1 cellular context compared by ENCODE assay signal in the genomic region with DNA sequence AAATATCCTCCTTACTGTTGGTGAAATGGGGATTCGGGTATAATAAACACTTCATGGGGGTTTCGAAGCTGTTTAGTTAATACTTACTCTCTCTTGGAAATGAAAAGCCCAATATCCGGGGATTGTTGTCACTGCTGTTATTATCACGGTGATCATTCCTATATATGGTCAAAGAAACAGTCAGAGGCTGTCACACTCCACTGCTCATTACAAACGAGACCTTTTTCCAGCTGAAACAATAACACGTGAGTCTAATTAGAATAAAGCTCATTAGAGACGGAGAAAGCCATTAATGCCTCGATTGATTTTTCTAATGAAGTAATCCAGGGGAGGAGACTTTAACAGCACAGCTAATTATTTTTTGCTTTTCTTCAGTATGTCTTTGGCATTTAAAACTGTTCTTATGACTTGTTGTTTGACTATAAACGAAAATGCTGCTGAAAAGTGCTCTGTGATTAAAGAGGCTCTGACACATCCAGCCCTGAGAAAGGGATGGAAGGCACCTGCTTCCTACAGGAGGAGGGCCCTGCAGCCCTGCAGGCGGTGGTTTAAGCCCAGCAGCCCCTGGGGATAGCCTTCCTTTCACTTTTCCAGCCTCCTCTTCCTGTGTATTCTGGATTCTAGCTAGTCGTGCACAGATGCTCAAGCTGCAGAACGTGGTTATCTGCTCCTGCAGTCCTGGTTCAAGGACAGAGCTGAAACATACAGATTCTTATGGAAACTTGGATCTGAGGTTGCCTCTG.
TF ChIP-seq lines count a peak whose summit lies in the region.

No MANE protein-coding gene starts in this region.

TF ChIP-seq in HEK293, 187 proteins besides CTCF, POLR2A, EP300 and RAD21 (continued from another document and continues in another):
- TF ChIP-seq, protein P1, sequence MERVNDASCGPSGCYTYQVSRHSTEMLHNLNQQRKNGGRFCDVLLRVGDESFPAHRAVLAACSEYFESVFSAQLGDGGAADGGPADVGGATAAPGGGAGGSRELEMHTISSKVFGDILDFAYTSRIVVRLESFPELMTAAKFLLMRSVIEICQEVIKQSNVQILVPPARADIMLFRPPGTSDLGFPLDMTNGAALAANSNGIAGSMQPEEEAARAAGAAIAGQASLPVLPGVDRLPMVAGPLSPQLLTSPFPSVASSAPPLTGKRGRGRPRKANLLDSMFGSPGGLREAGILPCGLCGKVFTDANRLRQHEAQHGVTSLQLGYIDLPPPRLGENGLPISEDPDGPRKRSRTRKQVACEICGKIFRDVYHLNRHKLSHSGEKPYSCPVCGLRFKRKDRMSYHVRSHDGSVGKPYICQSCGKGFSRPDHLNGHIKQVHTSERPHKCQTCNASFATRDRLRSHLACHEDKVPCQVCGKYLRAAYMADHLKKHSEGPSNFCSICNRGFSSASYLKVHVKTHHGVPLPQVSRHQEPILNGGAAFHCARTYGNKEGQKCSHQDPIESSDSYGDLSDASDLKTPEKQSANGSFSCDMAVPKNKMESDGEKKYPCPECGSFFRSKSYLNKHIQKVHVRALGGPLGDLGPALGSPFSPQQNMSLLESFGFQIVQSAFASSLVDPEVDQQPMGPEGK (tag by site-specific recombination; IDR thresholded peaks at IDR 0.05): no peak
- TF ChIP-seq, protein P2, sequence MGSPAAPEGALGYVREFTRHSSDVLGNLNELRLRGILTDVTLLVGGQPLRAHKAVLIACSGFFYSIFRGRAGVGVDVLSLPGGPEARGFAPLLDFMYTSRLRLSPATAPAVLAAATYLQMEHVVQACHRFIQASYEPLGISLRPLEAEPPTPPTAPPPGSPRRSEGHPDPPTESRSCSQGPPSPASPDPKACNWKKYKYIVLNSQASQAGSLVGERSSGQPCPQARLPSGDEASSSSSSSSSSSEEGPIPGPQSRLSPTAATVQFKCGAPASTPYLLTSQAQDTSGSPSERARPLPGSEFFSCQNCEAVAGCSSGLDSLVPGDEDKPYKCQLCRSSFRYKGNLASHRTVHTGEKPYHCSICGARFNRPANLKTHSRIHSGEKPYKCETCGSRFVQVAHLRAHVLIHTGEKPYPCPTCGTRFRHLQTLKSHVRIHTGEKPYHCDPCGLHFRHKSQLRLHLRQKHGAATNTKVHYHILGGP (tag by site-specific recombination; IDR thresholded peaks at IDR 0.05): no peak
- TF ChIP-seq ZNF248 (tag by site-specific recombination; IDR thresholded peaks at IDR 0.05) (no peak), ZNF529 (tag by site-specific recombination; IDR thresholded peaks at IDR 0.05; ENCODE audit: insufficient replicate concordance) (no peak), ZNF16 (tag by site-specific recombination; IDR thresholded peaks at IDR 0.05; ENCODE audit: low read depth) (no peak), TCF7L2 (IDR thresholded peaks at IDR 0.05; ENCODE audit: borderline replicate concordance, low read depth, low read length) (no peak), KLF8 (tag by site-specific recombination; IDR thresholded peaks at IDR 0.05) (no peak), BCL11A (tag by site-specific recombination; IDR thresholded peaks at IDR 0.05; ENCODE audit: low read depth) (no peak), ZNF660 (tag by site-specific recombination; IDR thresholded peaks at IDR 0.05) (no peak), OSR2 (tag by site-specific recombination; IDR thresholded peaks at IDR 0.05) (no peak), ZNF211 (tag by site-specific recombination; IDR thresholded peaks at IDR 0.05; ENCODE audit: low read depth) (no peak), ZNF350 (tag by site-specific recombination; IDR thresholded peaks at IDR 0.05) (no peak), ZNF266 (tag by site-specific recombination; IDR thresholded peaks at IDR 0.05; ENCODE audit: low read depth) (no peak), GLIS2 (tag by site-specific recombination; IDR thresholded peaks at IDR 0.05) (no peak), WT1 (tag by site-specific recombination; IDR thresholded peaks at IDR 0.05) (peak; percentile 77), ZNF624 (tag by site-specific recombination; IDR thresholded peaks at IDR 0.05) (no peak), ZNF623 (tag by site-specific recombination; IDR thresholded peaks at IDR 0.05) (no peak), ZBTB7A (tag by site-specific recombination; IDR thresholded peaks at IDR 0.05; ENCODE audit: low read depth) (no peak), BCL11B (tag by site-specific recombination; IDR thresholded peaks at IDR 0.05; ENCODE audit: low read depth) (no peak), ZNF610 (tag by site-specific recombination; IDR thresholded peaks at IDR 0.05; ENCODE audit: borderline replicate concordance) (no peak), ZNF843 (tag by site-specific recombination; IDR thresholded peaks at IDR 0.05) (no peak), ZNF146 (tag by site-specific recombination; IDR thresholded peaks at IDR 0.05) (no peak), ZNF776 (tag by site-specific recombination; IDR thresholded peaks at IDR 0.05; ENCODE audit: borderline replicate concordance) (no peak), ZNF274 (IDR thresholded peaks at IDR 0.05; ENCODE audit: low read length) (no peak), ZNF274 (tag by site-specific recombination; IDR thresholded peaks at IDR 0.05; ENCODE audit: borderline replicate concordance) (no peak), ZIC2 (tag by site-specific recombination; IDR thresholded peaks at IDR 0.05) (0 out of 2 replicates have a peak, but pooled peaks have one; percentile 33), ZNF341 (tag by site-specific recombination; IDR thresholded peaks at IDR 0.05; ENCODE audit: low read depth) (peak; percentile 19; the same call in 1 of the 2 replicates), ZNF747 (tag by site-specific recombination; IDR thresholded peaks at IDR 0.05) (no peak)
- TF ChIP-seq, protein P3, sequence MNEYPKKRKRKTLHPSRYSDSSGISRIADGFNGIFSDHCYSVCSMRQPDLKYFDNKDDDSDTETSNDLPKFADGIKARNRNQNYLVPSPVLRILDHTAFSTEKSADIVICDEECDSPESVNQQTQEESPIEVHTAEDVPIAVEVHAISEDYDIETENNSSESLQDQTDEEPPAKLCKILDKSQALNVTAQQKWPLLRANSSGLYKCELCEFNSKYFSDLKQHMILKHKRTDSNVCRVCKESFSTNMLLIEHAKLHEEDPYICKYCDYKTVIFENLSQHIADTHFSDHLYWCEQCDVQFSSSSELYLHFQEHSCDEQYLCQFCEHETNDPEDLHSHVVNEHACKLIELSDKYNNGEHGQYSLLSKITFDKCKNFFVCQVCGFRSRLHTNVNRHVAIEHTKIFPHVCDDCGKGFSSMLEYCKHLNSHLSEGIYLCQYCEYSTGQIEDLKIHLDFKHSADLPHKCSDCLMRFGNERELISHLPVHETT (tag by site-specific recombination; IDR thresholded peaks at IDR 0.05): no peak
- TF ChIP-seq, protein P4, sequence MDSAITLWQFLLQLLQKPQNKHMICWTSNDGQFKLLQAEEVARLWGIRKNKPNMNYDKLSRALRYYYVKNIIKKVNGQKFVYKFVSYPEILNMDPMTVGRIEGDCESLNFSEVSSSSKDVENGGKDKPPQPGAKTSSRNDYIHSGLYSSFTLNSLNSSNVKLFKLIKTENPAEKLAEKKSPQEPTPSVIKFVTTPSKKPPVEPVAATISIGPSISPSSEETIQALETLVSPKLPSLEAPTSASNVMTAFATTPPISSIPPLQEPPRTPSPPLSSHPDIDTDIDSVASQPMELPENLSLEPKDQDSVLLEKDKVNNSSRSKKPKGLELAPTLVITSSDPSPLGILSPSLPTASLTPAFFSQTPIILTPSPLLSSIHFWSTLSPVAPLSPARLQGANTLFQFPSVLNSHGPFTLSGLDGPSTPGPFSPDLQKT (IDR thresholded peaks at IDR 0.05; ENCODE audit: borderline replicate concordance, low read depth, low read length): no peak
- TF ChIP-seq, protein P5, sequence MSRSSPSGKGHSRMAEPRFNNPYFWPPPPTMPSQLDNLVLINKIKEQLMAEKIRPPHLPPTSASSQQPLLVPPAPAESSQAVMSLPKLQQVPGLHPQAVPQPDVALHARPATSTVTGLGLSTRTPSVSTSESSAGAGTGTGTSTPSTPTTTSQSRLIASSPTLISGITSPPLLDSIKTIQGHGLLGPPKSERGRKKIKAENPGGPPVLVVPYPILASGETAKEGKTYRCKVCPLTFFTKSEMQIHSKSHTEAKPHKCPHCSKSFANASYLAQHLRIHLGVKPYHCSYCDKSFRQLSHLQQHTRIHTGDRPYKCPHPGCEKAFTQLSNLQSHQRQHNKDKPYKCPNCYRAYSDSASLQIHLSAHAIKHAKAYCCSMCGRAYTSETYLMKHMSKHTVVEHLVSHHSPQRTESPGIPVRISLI (tag by site-specific recombination; IDR thresholded peaks at IDR 0.05): no peak
- TF ChIP-seq, protein P6, sequence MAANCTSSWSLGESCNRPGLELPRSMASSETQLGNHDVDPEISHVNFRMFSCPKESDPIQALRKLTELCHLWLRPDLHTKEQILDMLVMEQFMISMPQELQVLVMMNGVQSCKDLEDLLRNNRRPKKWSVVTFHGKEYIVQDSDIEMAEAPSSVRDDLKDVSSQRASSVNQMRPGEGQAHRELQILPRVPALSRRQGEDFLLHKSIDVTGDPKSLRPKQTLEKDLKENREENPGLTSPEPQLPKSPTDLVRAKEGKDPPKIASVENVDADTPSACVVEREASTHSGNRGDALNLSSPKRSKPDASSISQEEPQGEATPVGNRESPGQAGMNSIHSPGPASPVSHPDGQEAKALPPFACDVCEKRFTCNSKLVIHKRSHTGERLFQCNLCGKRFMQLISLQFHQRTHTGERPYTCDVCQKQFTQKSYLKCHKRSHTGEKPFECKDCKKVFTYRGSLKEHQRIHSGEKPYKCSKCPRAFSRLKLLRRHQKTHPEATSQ (tag by site-specific recombination; IDR thresholded peaks at IDR 0.05): no peak
- TF ChIP-seq, protein P7, sequence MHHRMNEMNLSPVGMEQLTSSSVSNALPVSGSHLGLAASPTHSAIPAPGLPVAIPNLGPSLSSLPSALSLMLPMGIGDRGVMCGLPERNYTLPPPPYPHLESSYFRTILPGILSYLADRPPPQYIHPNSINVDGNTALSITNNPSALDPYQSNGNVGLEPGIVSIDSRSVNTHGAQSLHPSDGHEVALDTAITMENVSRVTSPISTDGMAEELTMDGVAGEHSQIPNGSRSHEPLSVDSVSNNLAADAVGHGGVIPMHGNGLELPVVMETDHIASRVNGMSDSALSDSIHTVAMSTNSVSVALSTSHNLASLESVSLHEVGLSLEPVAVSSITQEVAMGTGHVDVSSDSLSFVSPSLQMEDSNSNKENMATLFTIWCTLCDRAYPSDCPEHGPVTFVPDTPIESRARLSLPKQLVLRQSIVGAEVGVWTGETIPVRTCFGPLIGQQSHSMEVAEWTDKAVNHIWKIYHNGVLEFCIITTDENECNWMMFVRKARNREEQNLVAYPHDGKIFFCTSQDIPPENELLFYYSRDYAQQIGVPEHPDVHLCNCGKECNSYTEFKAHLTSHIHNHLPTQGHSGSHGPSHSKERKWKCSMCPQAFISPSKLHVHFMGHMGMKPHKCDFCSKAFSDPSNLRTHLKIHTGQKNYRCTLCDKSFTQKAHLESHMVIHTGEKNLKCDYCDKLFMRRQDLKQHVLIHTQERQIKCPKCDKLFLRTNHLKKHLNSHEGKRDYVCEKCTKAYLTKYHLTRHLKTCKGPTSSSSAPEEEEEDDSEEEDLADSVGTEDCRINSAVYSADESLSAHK (tag by site-specific recombination; IDR thresholded peaks at IDR 0.05): 0 out of 2 replicates have a peak, but pooled peaks have one; percentile 26
- TF ChIP-seq, protein P8, sequence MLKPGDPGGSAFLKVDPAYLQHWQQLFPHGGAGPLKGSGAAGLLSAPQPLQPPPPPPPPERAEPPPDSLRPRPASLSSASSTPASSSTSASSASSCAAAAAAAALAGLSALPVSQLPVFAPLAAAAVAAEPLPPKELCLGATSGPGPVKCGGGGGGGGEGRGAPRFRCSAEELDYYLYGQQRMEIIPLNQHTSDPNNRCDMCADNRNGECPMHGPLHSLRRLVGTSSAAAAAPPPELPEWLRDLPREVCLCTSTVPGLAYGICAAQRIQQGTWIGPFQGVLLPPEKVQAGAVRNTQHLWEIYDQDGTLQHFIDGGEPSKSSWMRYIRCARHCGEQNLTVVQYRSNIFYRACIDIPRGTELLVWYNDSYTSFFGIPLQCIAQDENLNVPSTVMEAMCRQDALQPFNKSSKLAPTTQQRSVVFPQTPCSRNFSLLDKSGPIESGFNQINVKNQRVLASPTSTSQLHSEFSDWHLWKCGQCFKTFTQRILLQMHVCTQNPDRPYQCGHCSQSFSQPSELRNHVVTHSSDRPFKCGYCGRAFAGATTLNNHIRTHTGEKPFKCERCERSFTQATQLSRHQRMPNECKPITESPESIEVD (tag by site-specific recombination; IDR thresholded peaks at IDR 0.05): 0 out of 2 replicates have a peak, but pooled peaks have one; percentile 27
- TF ChIP-seq, protein P9, sequence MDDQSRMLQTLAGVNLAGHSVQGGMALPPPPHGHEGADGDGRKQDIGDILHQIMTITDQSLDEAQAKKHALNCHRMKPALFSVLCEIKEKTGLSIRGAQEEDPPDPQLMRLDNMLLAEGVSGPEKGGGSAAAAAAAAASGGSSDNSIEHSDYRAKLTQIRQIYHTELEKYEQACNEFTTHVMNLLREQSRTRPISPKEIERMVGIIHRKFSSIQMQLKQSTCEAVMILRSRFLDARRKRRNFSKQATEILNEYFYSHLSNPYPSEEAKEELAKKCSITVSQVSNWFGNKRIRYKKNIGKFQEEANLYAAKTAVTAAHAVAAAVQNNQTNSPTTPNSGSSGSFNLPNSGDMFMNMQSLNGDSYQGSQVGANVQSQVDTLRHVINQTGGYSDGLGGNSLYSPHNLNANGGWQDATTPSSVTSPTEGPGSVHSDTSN (CRISPR knock-in tag; IDR thresholded peaks at IDR 0.05): no peak
- TF ChIP-seq, protein P10, sequence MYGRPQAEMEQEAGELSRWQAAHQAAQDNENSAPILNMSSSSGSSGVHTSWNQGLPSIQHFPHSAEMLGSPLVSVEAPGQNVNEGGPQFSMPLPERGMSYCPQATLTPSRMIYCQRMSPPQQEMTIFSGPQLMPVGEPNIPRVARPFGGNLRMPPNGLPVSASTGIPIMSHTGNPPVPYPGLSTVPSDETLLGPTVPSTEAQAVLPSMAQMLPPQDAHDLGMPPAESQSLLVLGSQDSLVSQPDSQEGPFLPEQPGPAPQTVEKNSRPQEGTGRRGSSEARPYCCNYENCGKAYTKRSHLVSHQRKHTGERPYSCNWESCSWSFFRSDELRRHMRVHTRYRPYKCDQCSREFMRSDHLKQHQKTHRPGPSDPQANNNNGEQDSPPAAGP (tag by site-specific recombination; IDR thresholded peaks at IDR 0.05): no peak
- TF ChIP-seq, protein P11, sequence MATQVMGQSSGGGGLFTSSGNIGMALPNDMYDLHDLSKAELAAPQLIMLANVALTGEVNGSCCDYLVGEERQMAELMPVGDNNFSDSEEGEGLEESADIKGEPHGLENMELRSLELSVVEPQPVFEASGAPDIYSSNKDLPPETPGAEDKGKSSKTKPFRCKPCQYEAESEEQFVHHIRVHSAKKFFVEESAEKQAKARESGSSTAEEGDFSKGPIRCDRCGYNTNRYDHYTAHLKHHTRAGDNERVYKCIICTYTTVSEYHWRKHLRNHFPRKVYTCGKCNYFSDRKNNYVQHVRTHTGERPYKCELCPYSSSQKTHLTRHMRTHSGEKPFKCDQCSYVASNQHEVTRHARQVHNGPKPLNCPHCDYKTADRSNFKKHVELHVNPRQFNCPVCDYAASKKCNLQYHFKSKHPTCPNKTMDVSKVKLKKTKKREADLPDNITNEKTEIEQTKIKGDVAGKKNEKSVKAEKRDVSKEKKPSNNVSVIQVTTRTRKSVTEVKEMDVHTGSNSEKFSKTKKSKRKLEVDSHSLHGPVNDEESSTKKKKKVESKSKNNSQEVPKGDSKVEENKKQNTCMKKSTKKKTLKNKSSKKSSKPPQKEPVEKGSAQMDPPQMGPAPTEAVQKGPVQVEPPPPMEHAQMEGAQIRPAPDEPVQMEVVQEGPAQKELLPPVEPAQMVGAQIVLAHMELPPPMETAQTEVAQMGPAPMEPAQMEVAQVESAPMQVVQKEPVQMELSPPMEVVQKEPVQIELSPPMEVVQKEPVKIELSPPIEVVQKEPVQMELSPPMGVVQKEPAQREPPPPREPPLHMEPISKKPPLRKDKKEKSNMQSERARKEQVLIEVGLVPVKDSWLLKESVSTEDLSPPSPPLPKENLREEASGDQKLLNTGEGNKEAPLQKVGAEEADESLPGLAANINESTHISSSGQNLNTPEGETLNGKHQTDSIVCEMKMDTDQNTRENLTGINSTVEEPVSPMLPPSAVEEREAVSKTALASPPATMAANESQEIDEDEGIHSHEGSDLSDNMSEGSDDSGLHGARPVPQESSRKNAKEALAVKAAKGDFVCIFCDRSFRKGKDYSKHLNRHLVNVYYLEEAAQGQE (tag by site-specific recombination; IDR thresholded peaks at IDR 0.05): no peak
